11 cellular contexts compared by ENCODE assay signal in the genomic region with DNA sequence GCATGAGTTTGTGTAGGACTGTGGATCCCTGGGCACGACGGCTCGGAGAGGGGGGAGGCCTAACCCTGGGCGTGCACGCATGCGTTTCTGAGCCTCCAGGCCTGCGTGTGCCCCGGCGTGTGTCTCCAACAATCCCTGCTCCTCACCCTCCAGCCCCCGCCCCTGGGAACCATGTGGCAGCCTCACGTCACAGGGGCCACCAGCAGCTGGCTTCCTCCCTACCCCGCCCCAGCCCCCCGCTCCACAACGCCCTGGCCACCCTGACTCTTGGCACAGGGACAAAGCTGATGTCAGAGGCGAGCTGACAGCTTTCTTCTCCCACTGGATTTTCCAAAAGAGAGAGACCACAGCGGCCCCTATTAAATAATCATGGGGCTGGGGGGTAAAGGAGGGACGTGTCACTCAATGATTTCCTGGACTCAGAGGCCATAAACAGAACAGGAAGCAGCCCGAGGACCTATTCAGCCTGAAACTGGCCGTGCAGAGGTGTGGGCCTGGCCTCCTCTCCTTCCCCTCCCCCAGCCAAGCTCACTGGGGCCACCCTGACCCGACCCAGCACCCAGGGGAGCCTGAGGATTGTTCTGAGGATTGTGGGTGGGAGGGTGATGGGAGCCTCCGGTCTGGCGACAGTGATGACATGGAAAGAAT. TPM values are rescaled to one million over a fixed set of nuclear protein-coding genes. Genes with fewer than 3 reads are reported as not detected.
A peak's percentile ranks its signal among the peaks of the same experiment; 100 is the strongest.
DNase-seq lines count a peak whose midpoint lies in the region; ATAC-seq, FAIRE-seq and TF ChIP-seq lines count a peak whose summit lies in the region.
"Had no signal": no experiment of that assay in that cellular context is flagged by ENCODE, and none has a peak within 500 bp of the region (broad histone marks: within the 10 kb centered on the region; RNA-seq: fewer than 3 reads in every experiment).

No MANE protein-coding gene starts in this region.

- peaks cover 34% of the 10 kb centered on the region for H3K4me1 Mint-ChIP-seq in activated naive CD4-positive, alpha-beta T cell treated with anti-CD3 and anti-CD28 coated beads for 36 hours (ENCODE audit: low read depth)

- no peaks in the 10 kb centered on the region for H3K36me3 Mint-ChIP-seq in activated naive CD4-positive, alpha-beta T cell treated with anti-CD3 and anti-CD28 coated beads for 36 hours (ENCODE audit: low read depth)
- H3K36me3 Mint-ChIP-seq: activated naive CD8-positive, alpha-beta T cell had no signal

- H3K9me3 Mint-ChIP-seq in activated naive CD4-positive, alpha-beta T cell treated with anti-CD3 and anti-CD28 coated beads for 36 hours, result no peaks in the 10 kb centered on the region

- H3K36me3 ChIP-seq in psoas muscle (ENCODE audit: insufficient read depth in 1 of 2, low read depth in 1 of 2), result no peaks in the 10 kb centered on the region

- no peak overlapping the region for H3K27ac Mint-ChIP-seq in activated naive CD4-positive, alpha-beta T cell treated with anti-CD3 and anti-CD28 coated beads for 36 hours
- H3K27ac Mint-ChIP-seq: activated naive CD8-positive, alpha-beta T cell had no signal

- WGBS in psoas muscle, 3 donors, result 10 to 26% (median 13%) methylated on average over 18 to 22 of the region's 22 CpGs

- no peak overlapping the region for H3K4me3 ChIP-seq in psoas muscle

- no peak for TF ChIP-seq CTCF in psoas muscle (IDR thresholded peaks at IDR 0.05)

- CTCF ChIA-PET in activated naive CD4-positive, alpha-beta T cell treated with anti-CD3 and anti-CD28 coated beads for 36 hours (lab: Charles Lee), result interaction anchor here (1.1 to 1.9 kb wide), 3 partner anchors 10 to 160 kb away, joined by 3 to 4 read pairs (median 4); no protein-coding TSS in a partner anchor

- H3K4me3 Mint-ChIP-seq in activated naive CD4-positive, alpha-beta T cell treated with anti-CD3 and anti-CD28 coated beads for 36 hours, result no peak overlapping the region
- H3K4me3 Mint-ChIP-seq: activated naive CD8-positive, alpha-beta T cell had no signal

- no peaks in the 10 kb centered on the region for H3K4me1 ChIP-seq in psoas muscle

- no peaks in the 10 kb centered on the region for H3K27me3 Mint-ChIP-seq in activated naive CD4-positive, alpha-beta T cell treated with anti-CD3 and anti-CD28 coated beads for 36 hours (ENCODE audit: low read depth)
- H3K27me3 Mint-ChIP-seq: activated naive CD8-positive, alpha-beta T cell had no signal

- intact Hi-C loops in psoas muscle (cut with DNase I), result no loop called here
- intact Hi-C loops in activated naive CD4-positive, alpha-beta T cell treated with anti-CD3 and anti-CD28 coated beads for 36 hours (cut with micrococcal nuclease), result no loop called here

- H3K27me3 ChIP-seq in psoas muscle (ENCODE audit: insufficient read depth in 3 of 3, low read length in 2 of 3), result peaks cover 0 to 21% (median 0%) of the 10 kb centered on the region in 3 donors

- no peaks in the 10 kb centered on the region for H3K9me3 ChIP-seq in psoas muscle

- peak; percentile 39 for FAIRE-seq in GM18507 (lab: Jason Lieb, UNC)

- ATAC-seq in psoas muscle, result peak; percentile 14 to 44 (median 30)
- ATAC-seq in GM19397 (IDR thresholded peaks at IDR 0.05; ENCODE audit: unreplicated experiment), result no peak

- DNase-seq in GM18507 (ENCODE audit: extremely low spot score, insufficient read length, low read depth) (no peak), NCI-H82 (lab: John Stamatoyannopoulos, UW) (peak; percentile 83), fibroblast of peridontal ligament (ENCODE audit: extremely low read depth) (peak; percentile 55), psoas muscle (peak; percentile 62 to 73), D341Med (ENCODE audit: low spot score) (no peak), NCI-H1417 treated with DMSO at 0.1 percent for 48 hours (lab: John Stamatoyannopoulos, UW) (no peak)
- no peak for DNase-seq in activated naive CD4-positive, alpha-beta T cell treated with anti-CD3 and anti-CD28 coated beads for 36 hours

- H3K27ac ChIP-seq in psoas muscle, result no peak overlapping the region

RNA-seq across cellular contexts. Expression of gene LIF, which starts 6.8 kb away (rescaled TPM):
- under 1 TPM in 3 of 4 donors, not detected in 1; 0.27 to 0.54 (median 0.38) TPM for total RNA-seq in psoas muscle
- 10 to 100 TPM in 1 of 3 donors, under 1 TPM in 2; 0.10 to 21.4 (median 0.14) TPM for polyA plus RNA-seq in psoas muscle
- total RNA-seq in activated naive CD4-positive, alpha-beta T cell treated with anti-CD3 and anti-CD28 coated beads for 36 hours, result 100 to 1,000 TPM; 111 to 115 TPM

RNA-seq across cellular contexts. Expression of gene OSM, which starts 13.3 kb away (rescaled TPM):
- total RNA-seq in psoas muscle, result under 1 TPM in 2 of 4 donors, not detected in 2; 0.38 to 0.39 TPM
- under 1 TPM in 2 of 3 donors, not detected in 1; 0.08 TPM for polyA plus RNA-seq in psoas muscle
- total RNA-seq in activated naive CD4-positive, alpha-beta T cell treated with anti-CD3 and anti-CD28 coated beads for 36 hours, result 10 to 100 TPM in 1 of 2 experiments, 1 to 10 TPM in 1; 8.9 to 11.2 TPM
- total RNA-seq: LHCN-M2 had no signal
- polyA plus RNA-seq: neural cell had no signal

RNA-seq across cellular contexts. Expression of gene CASTOR1, which starts 36.0 kb away (rescaled TPM):
- 1 to 10 TPM in 3 of 4 donors, under 1 TPM in 1; 0.44 to 4.8 (median 2.2) TPM for total RNA-seq in psoas muscle
- 1 to 10 TPM; 1.9 to 5.1 (median 2.9) TPM for polyA plus RNA-seq in psoas muscle
- 1 to 10 TPM; 2.1 to 3.8 TPM for total RNA-seq in activated naive CD4-positive, alpha-beta T cell treated with anti-CD3 and anti-CD28 coated beads for 36 hours

Comparison
In these comparisons a context has a peak if more than half of its experiments do, and no peak if none do; other contexts are left out.
1. DNase-seq: peak in NCI-H82 (single experiment), fibroblast of peridontal ligament (single experiment) and psoas muscle (2 of 2); none in GM18507 (single experiment), D341Med (single experiment), NCI-H1417 treated with DMSO at 0.1 percent for 48 hours (single experiment) and activated naive CD4-positive, alpha-beta T cell treated with anti-CD3 and anti-CD28 coated beads for 36 hours (single experiment).
2. RNA of gene LIF, which starts 6.8 kb away (total RNA-seq): 111 to 115 TPM in activated naive CD4-positive, alpha-beta T cell treated with anti-CD3 and anti-CD28 coated beads for 36 hours; 0.27 to 0.54 TPM in psoas muscle; every median in the first group is over 10 times any median in the second.
3. RNA of gene OSM, which starts 13.3 kb away (total RNA-seq): 8.9 to 11.2 TPM in activated naive CD4-positive, alpha-beta T cell treated with anti-CD3 and anti-CD28 coated beads for 36 hours; 0.38 to 0.39 TPM in psoas muscle; every median in the first group is over 4 times any median in the second.